Comparison of ENCODE assay signal across 35 cellular contexts in genomic region chr11:134505125-134505524, GRCh38.
"Had no signal": no experiment of that assay in that cellular context is flagged by ENCODE, and none has a peak within 500 bp of the region (broad histone marks: within the 10 kb centered on the region; RNA-seq: fewer than 3 reads in every experiment).

No MANE protein-coding gene starts in this region.

- H3K36me3 ChIP-seq: adrenal gland, brain microvascular endothelial cell, breast epithelium had no signal

- H3K27me3 ChIP-seq: adrenal gland, body of pancreas, brain microvascular endothelial cell had no signal

- H3K4me1 Mint-ChIP-seq: activated B cell treated with CpG ODN at 0.5 μM for 24 hours; activated CD4-positive, alpha-beta T cell treated with anti-CD3 and anti-CD28 coated beads, Interleukin-2, amount 10 ng/mL, durations not matched to agents 24 days and 14 days; activated naive CD8-positive, alpha-beta T cell treated with anti-CD3 and anti-CD28 coated beads for 36 hours; activated T-helper 17 cell treated with anti-CD3 and anti-CD28 coated beads, Interleukin-2, amount 50 U/mL, for 72 hours; central memory CD8-positive, alpha-beta T cell had no signal

- ATAC-seq: activated CD8-positive, alpha-beta T cell treated with anti-CD3 and anti-CD28 coated beads for 36 hours; activated naive CD4-positive, alpha-beta T cell treated with anti-CD3 and anti-CD28 coated beads, Interleukin-2, amount 50 U/mL, for 72 hours; activated T-cell treated with anti-CD3 and anti-CD28 coated beads, Interleukin-2, amount 50 U/mL, for 4 hours; activated T-cell treated with anti-CD3 and anti-CD28 coated beads, Interleukin-2, amount 50 U/mL, for 72 hours; activated T-helper 17 cell treated with anti-CD3 and anti-CD28 coated beads, Interleukin-2, amount 50 U/mL, for 72 hours; body of pancreas had no signal

- H3K4me1 ChIP-seq: adrenal gland, body of pancreas, breast epithelium had no signal

- H3K27ac Mint-ChIP-seq: activated B cell treated with CpG ODN at 0.5 μM for 24 hours; activated CD4-positive, alpha-beta memory T cell treated with anti-CD3 and anti-CD28 coated beads for 36 hours; activated CD4-positive, alpha-beta T cell treated with anti-CD3 and anti-CD28 coated beads, Interleukin-2, amount 10 ng/mL, durations not matched to agents 24 days and 14 days; activated CD8-positive, alpha-beta T cell treated with anti-CD3 and anti-CD28 coated beads for 36 hours; activated naive CD4-positive, alpha-beta T cell treated with anti-CD3 and anti-CD28 coated beads for 36 hours; activated naive CD8-positive, alpha-beta T cell treated with anti-CD3 and anti-CD28 coated beads for 36 hours; activated T-cell treated with anti-CD3 and anti-CD28 coated beads, Interleukin-2, amount 50 U/mL, for 72 hours; activated T-helper 1 cell treated with anti-CD3 and anti-CD28 coated beads, Interleukin-12 subunit alpha, Interleukin-12 subunit beta, Interleukin-2, Interleukin-4 antibody, amounts not matched to agents 30 ng/mL and 10 ng/mL and 1 ng/mL, durations not matched to agents 14 hours and 24 hours and 36 hours; activated T-helper 17 cell treated with anti-CD3 and anti-CD28 coated beads, Interleukin-2, amount 50 U/mL, for 72 hours; T-helper 1 cell treated with Interleukin-12 subunit alpha and Interleukin-12 subunit beta and Interleukin-4 antibody, amounts not matched to agents 30 μg/mL and 1 μg/mL, for 36 hours; T-helper 2 cell treated with Interferon-gamma antibody and Interleukin-4, amounts not matched to agents 5 μg/mL and 100 μg/mL, for 36 hours had no signal

- DNase-seq: activated B cell treated with CpG ODN at 0.5 μM for 24 hours; activated CD4-positive, alpha-beta T cell treated with anti-CD3 and anti-CD28 coated beads for 4 hours; activated CD4-positive, alpha-beta T cell treated with anti-CD3 and anti-CD28 coated beads, Interleukin-2, amount 10 ng/mL, durations not matched to agents 24 days and 14 days; activated CD4-positive, alpha-beta T cell treated with anti-CD3 and anti-CD28 coated beads, Interleukin-2, amount 50 U/mL, for 1 hour; activated CD4-positive, alpha-beta T cell treated with anti-CD3 and anti-CD28 coated beads, Interleukin-2, amount 50 U/mL, for 4 hours; activated CD4-positive, CD25-positive, alpha-beta regulatory T cell treated with anti-CD3 and anti-CD28 coated beads, Interleukin-2, amount 50 U/mL, for 72 hours; activated CD8-positive, alpha-beta memory T cell treated with anti-CD3 and anti-CD28 coated beads, Interleukin-2, amount 50 U/mL, for 4 hours; activated CD8-positive, alpha-beta T cell treated with anti-CD3 and anti-CD28 coated beads for 36 hours; activated gamma-delta T cell treated with Interleukin-2 at 50 U/mL for 16 hours; activated naive CD4-positive, alpha-beta T cell; activated naive CD4-positive, alpha-beta T cell treated with anti-CD3 and anti-CD28 coated beads for 36 hours; activated naive CD4-positive, alpha-beta T cell treated with anti-CD3 and anti-CD28 coated beads, Interleukin-2, amount 50 U/mL, for 16 hours; activated naive CD8-positive, alpha-beta T cell treated with anti-CD3 and anti-CD28 coated beads for 36 hours; activated T-cell treated with anti-CD3 and anti-CD28 coated beads for 4 hours; activated T-cell treated with anti-CD3 and anti-CD28 coated beads, Interleukin-2, amount 50 U/mL, for 1 hour; activated T-cell treated with anti-CD3 and anti-CD28 coated beads, Interleukin-2, amount 50 U/mL, for 4 hours; activated T-cell treated with anti-CD3 and anti-CD28 coated beads, Interleukin-2, amount 50 U/mL, for 72 hours; amniotic stem cell; body of pancreas; brain microvascular endothelial cell; caudate nucleus; cerebellar nuclear complex; T-helper 1 cell; T-helper 2 cell; T-helper 9 cell had no signal

- H3K36me3 Mint-ChIP-seq: activated CD4-positive, alpha-beta memory T cell treated with anti-CD3 and anti-CD28 coated beads for 36 hours; activated naive CD4-positive, alpha-beta T cell treated with anti-CD3 and anti-CD28 coated beads, Interleukin-2, amount 50 U/mL, for 72 hours; activated naive CD8-positive, alpha-beta T cell treated with anti-CD3 and anti-CD28 coated beads for 36 hours had no signal

- H3K4me3 Mint-ChIP-seq: activated B cell treated with CpG ODN at 0.5 μM for 24 hours; activated CD4-positive, alpha-beta memory T cell treated with anti-CD3 and anti-CD28 coated beads for 36 hours; activated CD4-positive, alpha-beta T cell treated with anti-CD3 and anti-CD28 coated beads, Interleukin-2, amount 10 ng/mL, durations not matched to agents 24 days and 14 days; activated CD8-positive, alpha-beta T cell treated with anti-CD3 and anti-CD28 coated beads for 36 hours; activated naive CD4-positive, alpha-beta T cell treated with anti-CD3 and anti-CD28 coated beads for 36 hours; activated naive CD8-positive, alpha-beta T cell treated with anti-CD3 and anti-CD28 coated beads for 36 hours; activated T-cell treated with anti-CD3 and anti-CD28 coated beads, Interleukin-2, amount 50 U/mL, for 4 hours; activated T-cell treated with anti-CD3 and anti-CD28 coated beads, Interleukin-2, amount 50 U/mL, for 72 hours; activated T-helper 1 cell treated with anti-CD3 and anti-CD28 coated beads, Interleukin-12 subunit alpha, Interleukin-12 subunit beta, Interleukin-2, Interleukin-4 antibody, amounts not matched to agents 30 ng/mL and 10 ng/mL and 1 ng/mL, durations not matched to agents 14 hours and 24 hours and 36 hours; activated T-helper 17 cell treated with anti-CD3 and anti-CD28 coated beads, Interleukin-2, amount 50 U/mL, for 72 hours; central memory CD8-positive, alpha-beta T cell; T-helper 1 cell treated with Interleukin-12 subunit alpha and Interleukin-12 subunit beta and Interleukin-4 antibody, amounts not matched to agents 30 μg/mL and 1 μg/mL, for 36 hours; T-helper 2 cell treated with Interferon-gamma antibody and Interleukin-4, amounts not matched to agents 5 μg/mL and 100 μg/mL, for 36 hours had no signal

- H3K9me3 Mint-ChIP-seq: activated B cell treated with CpG ODN at 0.5 μM for 24 hours; activated CD4-positive, alpha-beta memory T cell treated with anti-CD3 and anti-CD28 coated beads for 36 hours; activated CD4-positive, alpha-beta T cell treated with anti-CD3 and anti-CD28 coated beads, Interleukin-2, amount 10 ng/mL, durations not matched to agents 24 days and 14 days; activated CD8-positive, alpha-beta T cell treated with anti-CD3 and anti-CD28 coated beads for 36 hours; activated naive CD4-positive, alpha-beta T cell treated with anti-CD3 and anti-CD28 coated beads for 36 hours; activated naive CD4-positive, alpha-beta T cell treated with anti-CD3 and anti-CD28 coated beads, Interleukin-2, amount 50 U/mL, for 72 hours; activated naive CD8-positive, alpha-beta T cell treated with anti-CD3 and anti-CD28 coated beads for 36 hours; activated T-cell treated with anti-CD3 and anti-CD28 coated beads, Interleukin-2, amount 50 U/mL, for 4 hours; activated T-cell treated with anti-CD3 and anti-CD28 coated beads, Interleukin-2, amount 50 U/mL, for 72 hours; activated T-helper 1 cell treated with anti-CD3 and anti-CD28 coated beads, Interleukin-12 subunit alpha, Interleukin-12 subunit beta, Interleukin-2, Interleukin-4 antibody, amounts not matched to agents 30 ng/mL and 10 ng/mL and 1 ng/mL, durations not matched to agents 14 hours and 24 hours and 36 hours; activated T-helper 17 cell treated with anti-CD3 and anti-CD28 coated beads, Interleukin-2, amount 50 U/mL, for 72 hours; central memory CD8-positive, alpha-beta T cell; T-helper 1 cell treated with Interleukin-12 subunit alpha and Interleukin-12 subunit beta and Interleukin-4 antibody, amounts not matched to agents 30 μg/mL and 1 μg/mL, for 36 hours; T-helper 2 cell treated with Interferon-gamma antibody and Interleukin-4, amounts not matched to agents 5 μg/mL and 100 μg/mL, for 36 hours had no signal

- H3K27ac ChIP-seq: adrenal gland, body of pancreas, brain microvascular endothelial cell, breast epithelium, VCaP had no signal

- H3K9me3 ChIP-seq: adrenal gland, body of pancreas, breast epithelium had no signal

- H3K4me3 ChIP-seq: adrenal gland, body of pancreas, breast epithelium had no signal

- H3K27me3 Mint-ChIP-seq: activated CD8-positive, alpha-beta T cell treated with anti-CD3 and anti-CD28 coated beads for 36 hours had no signal
